In genomic region chr6:147192278-147192911, GRCh38 we compare ENCODE assay signal across 18 cellular contexts.
"Had no signal": no experiment of that assay in that cellular context is flagged by ENCODE, and none has a peak within 500 bp of the region (broad histone marks: within the 10 kb centered on the region; RNA-seq: fewer than 3 reads in every experiment).

No MANE protein-coding gene starts in this region.

- H3K36me3 ChIP-seq: colonic mucosa, upper lobe of left lung had no signal

- H3K9me3 Mint-ChIP-seq: activated B cell treated with CpG ODN at 0.5 μM for 24 hours; activated CD8-positive, alpha-beta T cell treated with anti-CD3 and anti-CD28 coated beads for 36 hours; activated T-cell treated with anti-CD3 and anti-CD28 coated beads, Interleukin-2, amount 50 U/mL, for 4 hours; naive thymus-derived CD4-positive, alpha-beta T cell had no signal

- H3K4me1 ChIP-seq: colonic mucosa, upper lobe of left lung had no signal

- H3K4me3 ChIP-seq: colonic mucosa, hepatocyte, mucosa of descending colon, upper lobe of left lung had no signal

- H3K79me2 ChIP-seq: hepatocyte had no signal

- H3K27ac ChIP-seq: colonic mucosa, hepatocyte, upper lobe of left lung had no signal

- H2AFZ ChIP-seq: hepatocyte had no signal

- H3K4me2 ChIP-seq: hepatocyte had no signal

- H3K27me3 Mint-ChIP-seq: activated B cell treated with CpG ODN at 0.5 μM for 24 hours; activated CD8-positive, alpha-beta T cell treated with anti-CD3 and anti-CD28 coated beads for 36 hours; naive thymus-derived CD4-positive, alpha-beta T cell; progenitor cell of endocrine pancreas had no signal

- FAIRE-seq: endometrium had no signal

- ATAC-seq: activated CD8-positive, alpha-beta T cell treated with anti-CD3 and anti-CD28 coated beads for 36 hours; activated T-cell treated with anti-CD3 and anti-CD28 coated beads, Interleukin-2, amount 50 U/mL, for 4 hours; esophagus mucosa; mucosa of descending colon; naive thymus-derived CD4-positive, alpha-beta T cell; sciatic nerve; stimulated activated naive CD8-positive, alpha-beta T cell treated with anti-CD3 and anti-CD28 coated beads, Interleukin-15, Interleukin-2, amounts not matched to agents 100 U/mL and 50 U/mL, for 24 hours had no signal

- H3K36me3 Mint-ChIP-seq: naive thymus-derived CD4-positive, alpha-beta T cell had no signal

- H3K9me3 ChIP-seq: colonic mucosa, mucosa of descending colon, upper lobe of left lung had no signal

- H3K27ac Mint-ChIP-seq: activated B cell treated with CpG ODN at 0.5 μM for 24 hours; activated CD8-positive, alpha-beta T cell treated with anti-CD3 and anti-CD28 coated beads for 36 hours; progenitor cell of endocrine pancreas had no signal

- H3K27me3 ChIP-seq: colonic mucosa, hepatocyte, upper lobe of left lung had no signal

- DNase-seq: activated B cell treated with CpG ODN at 0.5 μM for 24 hours; activated CD4-positive, alpha-beta T cell treated with anti-CD3 and anti-CD28 coated beads for 48 hours; activated CD8-positive, alpha-beta T cell treated with anti-CD3 and anti-CD28 coated beads for 36 hours; activated effector memory CD4-positive, alpha-beta T cell treated with Interleukin-2 at 50 U/mL for 16 hours; activated naive CD4-positive, alpha-beta T cell treated with anti-CD3 and anti-CD28 coated beads, Interleukin-2, amount 50 U/mL, for 16 hours; activated T-cell treated with anti-CD3 and anti-CD28 coated beads, Interleukin-2, amount 50 U/mL, for 4 hours; central memory CD4-positive, alpha-beta T cell; colonic mucosa; islet precursor cell; mucosa of descending colon; naive thymus-derived CD4-positive, alpha-beta T cell; stimulated activated naive CD8-positive, alpha-beta T cell treated with anti-CD3 and anti-CD28 coated beads, Interleukin-15, Interleukin-2, amounts not matched to agents 100 U/mL and 50 U/mL, for 24 hours; upper lobe of left lung had no signal

- H3K4me3 Mint-ChIP-seq: activated B cell treated with CpG ODN at 0.5 μM for 24 hours; activated CD8-positive, alpha-beta T cell treated with anti-CD3 and anti-CD28 coated beads for 36 hours; activated T-cell treated with anti-CD3 and anti-CD28 coated beads, Interleukin-2, amount 50 U/mL, for 4 hours; naive thymus-derived CD4-positive, alpha-beta T cell had no signal
